In genomic region chr2:192013211-192013610, GRCh38 we compare ENCODE assay signal across 22 cellular contexts.
DNase-seq lines count a peak whose midpoint lies in the region; ATAC-seq, FAIRE-seq and TF ChIP-seq lines count a peak whose summit lies in the region.
"Had no signal": no experiment of that assay in that cellular context is flagged by ENCODE, and none has a peak within 500 bp of the region (broad histone marks: within the 10 kb centered on the region; RNA-seq: fewer than 3 reads in every experiment).

No MANE protein-coding gene starts in this region.

- in situ Hi-C loops in IMR-90 (cut with MboI; ENCODE audit: low sequenced_read_pairs) = no loop called here

- H3K9me1 ChIP-seq in IMR-90 (ENCODE audit: insufficient read depth, low read length) = no peaks in the 10 kb centered on the region

- no peaks in the 10 kb centered on the region for H3K36me3 ChIP-seq in GM23338 (ENCODE audit: insufficient read depth)
- no peaks in the 10 kb centered on the region for H3K36me3 ChIP-seq in IMR-90 (ENCODE audit: control insufficient read depth, insufficient read depth, low read length)
- H3K36me3 ChIP-seq in H1 (ENCODE audit: control insufficient read depth in 2 of 4, insufficient read depth in 4 of 4, low read length in 3 of 4) = no peaks in the 10 kb centered on the region
- H3K36me3 ChIP-seq: BLaER1 treated with 17β-estradiol and CSF1 and Interleukin-3, amounts not matched to agents 10 nM and 100 nM had no signal

- H2AK5ac ChIP-seq in IMR-90 (ENCODE audit: low read depth, low read length) (peak overlapping the region; percentile 82), H1 (ENCODE audit: low read depth, low read length) (no peak overlapping the region)

- H3K18ac ChIP-seq in IMR-90 (ENCODE audit: low read depth, low read length) (peak overlapping the region; percentile 88), H1 (ENCODE audit: extremely low read depth, low read length) (no peak overlapping the region)

- H3K4me3 Mint-ChIP-seq in GM23338 = no peak overlapping the region
- H3K4me3 Mint-ChIP-seq in activated naive CD8-positive, alpha-beta T cell treated with anti-CD3 and anti-CD28 coated beads for 36 hours = no peak overlapping the region
- H3K4me3 Mint-ChIP-seq: B cell; CD4-positive, alpha-beta T cell; CD8-positive, alpha-beta T cell had no signal

- POLR2A ChIA-PET in IMR-90 (lab: Charles Lee; ENCODE audit: unreplicated experiment) = no interaction called here
- POLR2A ChIA-PET in H1 (lab: Charles Lee; ENCODE audit: partially characterized antibody) = no interaction called here

- H2BK5ac ChIP-seq in IMR-90 (ENCODE audit: low read depth, low read length, poor library complexity, severe bottlenecking) (no peak overlapping the region), H1 (ENCODE audit: low read depth, low read length) (no peak overlapping the region)

- intact Hi-C loops in IMR-90 (cut with micrococcal nuclease) = loop anchor here (5.0 kb wide), 2 partner anchors 149 to 201 kb away; no protein-coding TSS in a partner anchor
- intact Hi-C loops in left cardiac atrium (cut with DNase I) = no loop called here

- H4K5ac ChIP-seq in IMR-90 (ENCODE audit: low read depth, low read length) (peak overlapping the region; percentile 80), H1 (ENCODE audit: insufficient read length, low read depth, low read length) (no peak overlapping the region)

- H4K8ac ChIP-seq in IMR-90 (ENCODE audit: low read depth in 2 of 2, low read length in 2 of 2) (peak overlapping the region in 1 of 2 experiments; percentile 14; a peak in 1 of 4 replicates), H1 (ENCODE audit: extremely low read depth, insufficient read depth, low read length) (no peak overlapping the region)

- BruUV-seq in IMR-90 (replicated peaks; lab: Mats Ljungman, UMichigan) = no TSS peak

- H3K27me3 ChIP-seq in GM23338 (ENCODE audit: insufficient read depth) (no peaks in the 10 kb centered on the region), IMR-90 (ENCODE audit: control insufficient read depth, insufficient read depth, low read length) (no peaks in the 10 kb centered on the region), H1 (replicated peaks in 1 of 4; ENCODE audit: control insufficient read depth in 3 of 4, extremely low read depth in 1 of 4, insufficient read depth in 3 of 4, low read length in 3 of 4) (no peaks in the 10 kb centered on the region)
- H3K27me3 ChIP-seq: BLaER1 treated with 17β-estradiol and CSF1 and Interleukin-3, amounts not matched to agents 10 nM and 100 nM had no signal

- WGBS in IMR-90 (ENCODE audit: extremely low coverage in 2 of 2, insufficient read length in 1 of 2), 2 experiments = 90% methylated on average over 2 of the region's 6 CpGs; no CpG with 5 or more reads in 1 of the 2 experiments
- WGBS in H1 (ENCODE audit: extremely low coverage in 1 of 2, insufficient coverage in 1 of 2, insufficient read length in 1 of 2, insufficient replicate concordance in 2 of 2, low coverage in 1 of 2, low lambda C conversion rate in 2 of 2, missing lambda C conversion rate in 1 of 2), 2 experiments = 82% methylated on average over 5 of the region's 6 CpGs; no CpG with 5 or more reads in 1 of the 2 experiments

- 0 out of 2 replicates have a peak overlapping the region, but pooled peaks have one; percentile 2 for H2AFZ ChIP-seq in GM23338
- no peak overlapping the region for H2AFZ ChIP-seq in IMR-90 (replicated peaks; ENCODE audit: low read length, poor library complexity)
- H2AFZ ChIP-seq in H1 (ENCODE audit: low read length) = peak overlapping the region; percentile 88

- FAIRE-seq in H1 (lab: Jason Lieb, UNC) = no peak
- FAIRE-seq: A549, D721Med, G401.6, GM12891, GM19239 had no signal

- no peak for TF ChIP-seq POLR2A in IMR-90 (IDR thresholded peaks at IDR 0.05; ENCODE audit: low read depth, low read length)
- TF ChIP-seq POLR2A in H1 (IDR thresholded peaks at IDR 0.05; ENCODE audit: control extremely low read depth in 1 of 2, low read depth in 2 of 2, low read length in 2 of 2) = no peak

- H3K9me3 ChIP-seq in IMR-90 (ENCODE audit: control insufficient read depth, insufficient read depth, low read length) (no peaks in the 10 kb centered on the region), H1 (ENCODE audit: insufficient read depth in 2 of 2, low read depth in 1 of 2, low read length in 1 of 2) (no peaks in the 10 kb centered on the region)
- H3K9me3 ChIP-seq: A549; BLaER1 treated with 17β-estradiol and CSF1 and Interleukin-3, amounts not matched to agents 10 nM and 100 nM; Caco-2 had no signal

- H3K56ac ChIP-seq in IMR-90 (ENCODE audit: extremely low read depth, insufficient read depth, low read length) (no peak overlapping the region), H1 (replicated peaks; ENCODE audit: insufficient read length, low read depth, low read length) (no peak overlapping the region)

- H3K9me2 ChIP-seq in GM23338 (ENCODE audit: insufficient read depth) = no peaks in the 10 kb centered on the region

- H3K14ac ChIP-seq in IMR-90 (replicated peaks; ENCODE audit: low read depth, low read length) (0 out of 2 replicates have a peak overlapping the region, but pooled peaks have one; percentile 32), H1 (ENCODE audit: insufficient read length) (no peak overlapping the region)

- no peak for DNase-seq in GM23338 (ENCODE audit: low spot score)
- DNase-seq in IMR-90 = no peak
- no peak for DNase-seq in H1 (ENCODE audit: low read depth in 1 of 2, low spot score in 2 of 2)
- no peak for DNase-seq in NCI-H524 (lab: John Stamatoyannopoulos, UW)
- DNase-seq in activated naive CD8-positive, alpha-beta T cell treated with anti-CD3 and anti-CD28 coated beads for 36 hours = no peak
- no peak for DNase-seq in left cardiac atrium
- DNase-seq: AML-193; Caco-2; Calu3; CD4-positive, alpha-beta T cell; CD8-positive, alpha-beta T cell; DMS79 treated with DMSO at 0.1 percent for 48 hours; GF-D8 had no signal

- CTCF ChIA-PET in IMR-90 (lab: Yijun Ruan, JAX) (no interaction called here), H1 (lab: Charles Lee; ENCODE audit: partially characterized antibody) (interaction anchor here (0.6 kb wide), 1 partner anchor 152 kb away, joined by 3 read pairs; no protein-coding TSS in a partner anchor)

- H3K27ac Mint-ChIP-seq in GM23338 = no peak overlapping the region
- H3K27ac Mint-ChIP-seq in activated naive CD8-positive, alpha-beta T cell treated with anti-CD3 and anti-CD28 coated beads for 36 hours = no peak overlapping the region
- H3K27ac Mint-ChIP-seq: B cell; CD4-positive, alpha-beta T cell; CD8-positive, alpha-beta T cell had no signal

- H2BK12ac ChIP-seq in H1 (ENCODE audit: low read depth, low read length) = no peak overlapping the region

- H3K23ac ChIP-seq in IMR-90 (ENCODE audit: low read depth, low read length) (no peak overlapping the region), H1 (ENCODE audit: insufficient read length) (no peak overlapping the region)

- peaks cover 8% of the 10 kb centered on the region; the same call in 1 of the 2 replicates for H3K4me1 ChIP-seq in GM23338 (ENCODE audit: insufficient read depth)
- peaks cover 12% of the 10 kb centered on the region for H3K4me1 ChIP-seq in IMR-90 (ENCODE audit: control insufficient read depth, insufficient read depth, low read length)
- peaks cover 0 to 7% (median 3%) of the 10 kb centered on the region in 4 experiments; a peak in 4 of 7 replicates for H3K4me1 ChIP-seq in H1 (replicated peaks in 1 of 4; ENCODE audit: control insufficient read depth in 3 of 4, insufficient read depth in 4 of 4, low read length in 3 of 4)
- H3K4me1 ChIP-seq: A549, Caco-2 had no signal

- TF ChIP-seq RAD21 in IMR-90 (IDR thresholded peaks at IDR 0.05; ENCODE audit: low read length) (no peak), H1 (IDR thresholded peaks at IDR 0.05 in 1 of 2, conservative IDR thresholded peaks at IDR 0.05 in 1 of 2; ENCODE audit: low read depth in 2 of 2, low read length in 2 of 2) (no peak)

- H2AK9ac ChIP-seq in IMR-90 (replicated peaks; ENCODE audit: low read depth, low read length, poor library complexity) = no peak overlapping the region

- H2BK20ac ChIP-seq in IMR-90 (ENCODE audit: low read depth, low read length) = peak overlapping the region; percentile 63
- H2BK20ac ChIP-seq in H1 (ENCODE audit: low read length) = no peak overlapping the region

- H3K4me1 Mint-ChIP-seq in GM23338 = peaks cover 36% of the 10 kb centered on the region
- H3K4me1 Mint-ChIP-seq in activated naive CD8-positive, alpha-beta T cell treated with anti-CD3 and anti-CD28 coated beads for 36 hours = no peaks in the 10 kb centered on the region
- H3K4me1 Mint-ChIP-seq: B cell had no signal

- H3K4me3 ChIP-seq in GM23338 = no peak overlapping the region
- H3K4me3 ChIP-seq in IMR-90 (ENCODE audit: insufficient read depth, low read depth, low read length) = no peak overlapping the region
- no peak overlapping the region for H3K4me3 ChIP-seq in H1 (ENCODE audit: extremely low read depth in 1 of 4, insufficient read depth in 2 of 4, low read depth in 3 of 4, low read length in 4 of 4)
- H3K4me3 ChIP-seq: A549; BLaER1 treated with 17β-estradiol and CSF1 and Interleukin-3, amounts not matched to agents 10 nM and 100 nM had no signal

- ATAC-seq in GM23338 (no peak), IMR-90 (ENCODE audit: low read depth) (no peak), left cardiac atrium (no peak)
- ATAC-seq: A549; CD8-positive, alpha-beta T cell had no signal

- H3K23me2 ChIP-seq in H1 (ENCODE audit: low read depth, low read length) = no peaks in the 10 kb centered on the region

- TF ChIP-seq CTCF in GM23338 (conservative IDR thresholded peaks at IDR 0.05; ENCODE audit: low read depth in 2 of 2) = no peak
- no peak for TF ChIP-seq CTCF in IMR-90 (conservative IDR thresholded peaks at IDR 0.05; ENCODE audit: low read depth, low read length)
- no peak for TF ChIP-seq CTCF in H1 (IDR thresholded peaks at IDR 0.05; ENCODE audit: control extremely low read depth in 1 of 3, insufficient read depth in 1 of 3, low read depth in 1 of 3, low read length in 3 of 3)

- TF ChIP-seq EP300 in H1 (IDR thresholded peaks at IDR 0.05; ENCODE audit: borderline replicate concordance in 1 of 2, low read depth in 2 of 2, low read length in 2 of 2) = no peak

- H3K79me1 ChIP-seq in IMR-90 (ENCODE audit: low read depth in 1 of 2, low read length in 2 of 2) (no peaks in the 10 kb centered on the region), H1 (ENCODE audit: low read depth, low read length) (no peaks in the 10 kb centered on the region)

- H3F3A ChIP-seq in GM23338 (replicated peaks; ENCODE audit: low read depth) = no peaks in the 10 kb centered on the region

- no peaks in the 10 kb centered on the region for H3K9me3 Mint-ChIP-seq in GM23338
- no peaks in the 10 kb centered on the region for H3K9me3 Mint-ChIP-seq in activated naive CD8-positive, alpha-beta T cell treated with anti-CD3 and anti-CD28 coated beads for 36 hours
- H3K9me3 Mint-ChIP-seq: CD4-positive, alpha-beta T cell; CD8-positive, alpha-beta T cell had no signal

- no peaks in the 10 kb centered on the region for H3K36me3 Mint-ChIP-seq in GM23338 (ENCODE audit: low read depth)
- no peaks in the 10 kb centered on the region for H3K36me3 Mint-ChIP-seq in activated naive CD8-positive, alpha-beta T cell treated with anti-CD3 and anti-CD28 coated beads for 36 hours
- H3K36me3 Mint-ChIP-seq: CD8-positive, alpha-beta T cell had no signal

- H3K9ac ChIP-seq in IMR-90 (ENCODE audit: low read depth, low read length) (no peak overlapping the region; the same call in 1 of the 2 replicates), H1 (replicated peaks in 1 of 4; ENCODE audit: extremely low read depth in 1 of 4, low read depth in 3 of 4, low read length in 3 of 4) (no peak overlapping the region)
- H3K9ac ChIP-seq: BLaER1 treated with 17β-estradiol and CSF1 and Interleukin-3, amounts not matched to agents 10 nM and 100 nM had no signal

- peak overlapping the region; percentile 76 for H3K4ac ChIP-seq in IMR-90 (ENCODE audit: low read depth, low read length)
- no peak overlapping the region for H3K4ac ChIP-seq in H1 (replicated peaks; ENCODE audit: insufficient read length, low read depth, low read length)

- H3K4me2 ChIP-seq in GM23338 = no peak overlapping the region
- H3K4me2 ChIP-seq in IMR-90 (ENCODE audit: low read depth, low read length) = no peak overlapping the region
- H3K4me2 ChIP-seq in H1 (ENCODE audit: insufficient read depth in 1 of 2, low read depth in 2 of 2, low read length in 2 of 2) = no peak overlapping the region
- H3K4me2 ChIP-seq: A549; BLaER1 treated with 17β-estradiol and CSF1 and Interleukin-3, amounts not matched to agents 10 nM and 100 nM had no signal

- no peaks in the 10 kb centered on the region for H3K79me2 ChIP-seq in GM23338 (replicated peaks; ENCODE audit: insufficient read depth)
- H3K79me2 ChIP-seq in H1 (ENCODE audit: control insufficient read depth in 1 of 2, insufficient read depth in 2 of 2, low read length in 2 of 2) = no peaks in the 10 kb centered on the region

- dilution Hi-C loops in IMR-90 (cut with HindIII; ENCODE audit: low sequenced_read_pairs, unreplicated experiment) = no loop called here

- H4K20me1 ChIP-seq in GM23338 (replicated peaks; ENCODE audit: insufficient read depth) (no peaks in the 10 kb centered on the region), IMR-90 (ENCODE audit: insufficient read depth, low read length) (no peaks in the 10 kb centered on the region), H1 (replicated peaks in 1 of 2; ENCODE audit: control insufficient read depth in 1 of 2, insufficient read depth in 2 of 2, low read length in 2 of 2) (no peaks in the 10 kb centered on the region)
- H4K20me1 ChIP-seq: BLaER1 treated with 17β-estradiol and CSF1 and Interleukin-3, amounts not matched to agents 10 nM and 100 nM had no signal

- H3K27ac ChIP-seq in GM23338 (ENCODE audit: low read depth) (no peak overlapping the region), IMR-90 (ENCODE audit: insufficient read depth, low read length) (no peak overlapping the region), H1 (ENCODE audit: low read depth, low read length) (no peak overlapping the region)
- H3K27ac ChIP-seq: 22Rv1; A549; BLaER1 treated with 17β-estradiol and CSF1 and Interleukin-3, amounts not matched to agents 10 nM and 100 nM; C4-2B had no signal

- H2BK120ac ChIP-seq in IMR-90 (ENCODE audit: low read depth, low read length) = peak overlapping the region; percentile 37; the same call in 1 of the 2 replicates
- no peak overlapping the region for H2BK120ac ChIP-seq in H1 (replicated peaks; ENCODE audit: low read depth, low read length)

- H3K27me3 Mint-ChIP-seq in GM23338 (ENCODE audit: insufficient read depth, low read depth, poor library complexity) = peaks cover 1% of the 10 kb centered on the region
- H3K27me3 Mint-ChIP-seq in activated naive CD8-positive, alpha-beta T cell treated with anti-CD3 and anti-CD28 coated beads for 36 hours = peaks cover 7% of the 10 kb centered on the region
- H3K27me3 Mint-ChIP-seq: B cell; CD4-positive, alpha-beta T cell had no signal

- peak overlapping the region; percentile 72; the same call in 1 of the 2 replicates for H4K91ac ChIP-seq in IMR-90 (ENCODE audit: insufficient read depth, low read depth, low read length)
- H4K91ac ChIP-seq in H1 (replicated peaks; ENCODE audit: insufficient read length, low read length) = no peak overlapping the region

- H2BK15ac ChIP-seq in IMR-90 (ENCODE audit: low read depth, low read length) (0 out of 3 replicates have a peak overlapping the region, but pooled peaks have one; percentile 14), H1 (ENCODE audit: low read length) (peak overlapping the region; percentile 11; the same call in 1 of the 2 replicates)
